Comparison of ENCODE assay signal across 19 cellular contexts in genomic region chr6:123829302-123829953, GRCh38. TPM values are rescaled to one million over a fixed set of nuclear protein-coding genes. Genes with fewer than 3 reads are reported as not detected.
DNase-seq lines count a peak whose midpoint lies in the region; ATAC-seq, FAIRE-seq and TF ChIP-seq lines count a peak whose summit lies in the region.
"Had no signal": no experiment of that assay in that cellular context is flagged by ENCODE, and none has a peak within 500 bp of the region (broad histone marks: within the 10 kb centered on the region; RNA-seq: fewer than 3 reads in every experiment).

No MANE protein-coding gene starts in this region.

- H3K36me3 ChIP-seq in astrocyte (ENCODE audit: insufficient read depth, low read length) (no peaks in the 10 kb centered on the region), vagina (no peaks in the 10 kb centered on the region)
- H3K36me3 ChIP-seq: ovary had no signal

- H3K9me3 Mint-ChIP-seq in astrocyte (ENCODE audit: unreplicated experiment) = peaks cover 2% of the 10 kb centered on the region
- H3K9me3 Mint-ChIP-seq: T-helper 1 cell treated with Interleukin-12 subunit alpha and Interleukin-12 subunit beta and Interleukin-4 antibody, amounts not matched to agents 30 μg/mL and 1 μg/mL, for 36 hours had no signal

- H3K4me3 Mint-ChIP-seq in astrocyte (ENCODE audit: unreplicated experiment) = no peak overlapping the region
- H3K4me3 Mint-ChIP-seq: activated T-cell treated with anti-CD3 and anti-CD28 coated beads, Interleukin-2, amount 50 U/mL, for 72 hours; memory B cell; T-helper 1 cell treated with Interleukin-12 subunit alpha and Interleukin-12 subunit beta and Interleukin-4 antibody, amounts not matched to agents 30 μg/mL and 1 μg/mL, for 36 hours had no signal

- H3K4me1 ChIP-seq in astrocyte (ENCODE audit: insufficient read depth, low read length) = peaks cover 3% of the 10 kb centered on the region
- H3K4me1 ChIP-seq in vagina = no peaks in the 10 kb centered on the region

- no peaks in the 10 kb centered on the region for H3K27me3 Mint-ChIP-seq in astrocyte (ENCODE audit: low read depth, unreplicated experiment)
- H3K27me3 Mint-ChIP-seq: memory B cell had no signal

- FAIRE-seq in astrocyte (lab: Jason Lieb, UNC) = no peak

- DNase-seq in NCI-H1417 (lab: John Stamatoyannopoulos, UW) (peak in 2 of 3 experiments; percentile 26 to 59), NCI-H1417 treated with DMSO at 0.1 percent for 48 hours (lab: John Stamatoyannopoulos, UW) (no peak), astrocyte (ENCODE audit: low read depth) (peak; percentile 62), glomerular visceral epithelial cell (ENCODE audit: extremely low spot score) (peak; percentile 51), stromal cell of bone marrow (ENCODE audit: low read depth) (peak; percentile 25), vagina (ENCODE audit: extremely low spot score in 2 of 2) (no peak)
- no peak for DNase-seq in activated CD4-positive, alpha-beta T cell treated with anti-CD3 and anti-CD28 coated beads, Interleukin-2, amount 50 U/mL, for 4 hours
- DNase-seq: activated CD4-positive, alpha-beta T cell treated with anti-CD3 and anti-CD28 coated beads for 4 hours; activated T-cell treated with anti-CD3 and anti-CD28 coated beads, Interleukin-2, amount 50 U/mL, for 72 hours; anterior cingulate cortex; COR-L47; effector memory CD4-positive, alpha-beta T cell; ovary; trophoblast cell had no signal

- no peak for TF ChIP-seq CTCF in astrocyte (IDR thresholded peaks at IDR 0.05; ENCODE audit: insufficient read depth, low read depth, low read length)
- TF ChIP-seq CTCF in vagina (IDR thresholded peaks at IDR 0.05) = no peak

- no peaks in the 10 kb centered on the region for H3K79me2 ChIP-seq in astrocyte (ENCODE audit: insufficient read depth, low read length)

- H3K27me3 ChIP-seq in astrocyte (ENCODE audit: insufficient read depth, low read length) = no peaks in the 10 kb centered on the region
- H3K27me3 ChIP-seq in vagina = no peaks in the 10 kb centered on the region
- H3K27me3 ChIP-seq: ovary had no signal

- H3K4me3 ChIP-seq in astrocyte (ENCODE audit: insufficient read depth, low read depth, low read length) = no peak overlapping the region
- no peak overlapping the region for H3K4me3 ChIP-seq in vagina
- H3K4me3 ChIP-seq: ovary had no signal

- H3K9ac ChIP-seq in astrocyte (ENCODE audit: low read length) = no peak overlapping the region
- H3K9ac ChIP-seq: KMS-11 had no signal

- no peak for ATAC-seq in HG03571 (IDR thresholded peaks at IDR 0.05; ENCODE audit: unreplicated experiment)
- ATAC-seq: activated T-cell treated with anti-CD3 and anti-CD28 coated beads, Interleukin-2, amount 50 U/mL, for 72 hours had no signal

- peak overlapping the region; percentile 41 for H2AFZ ChIP-seq in astrocyte (ENCODE audit: low read depth, low read length)

- H4K20me1 ChIP-seq in astrocyte (ENCODE audit: insufficient read depth, low read length) = no peaks in the 10 kb centered on the region

- intact Hi-C loops in vagina (cut with DNase I) = no loop called here

- TF ChIP-seq POLR2A in vagina (IDR thresholded peaks at IDR 0.05) = no peak

- peaks cover 16% of the 10 kb centered on the region for H3K4me1 Mint-ChIP-seq in astrocyte (ENCODE audit: low read depth, unreplicated experiment)
- H3K4me1 Mint-ChIP-seq: memory B cell had no signal

- H3K36me3 Mint-ChIP-seq in astrocyte (ENCODE audit: low read depth, unreplicated experiment) = no peaks in the 10 kb centered on the region
- H3K36me3 Mint-ChIP-seq: memory B cell had no signal

- no peaks in the 10 kb centered on the region for H3K9me3 ChIP-seq in astrocyte (ENCODE audit: insufficient read depth, low read depth, low read length)
- no peaks in the 10 kb centered on the region for H3K9me3 ChIP-seq in vagina
- H3K9me3 ChIP-seq: ovary had no signal

- peak overlapping the region; percentile 63 for H3K27ac Mint-ChIP-seq in astrocyte (ENCODE audit: unreplicated experiment)
- H3K27ac Mint-ChIP-seq: activated T-cell treated with anti-CD3 and anti-CD28 coated beads, Interleukin-2, amount 50 U/mL, for 72 hours; memory B cell; T-helper 1 cell treated with Interleukin-12 subunit alpha and Interleukin-12 subunit beta and Interleukin-4 antibody, amounts not matched to agents 30 μg/mL and 1 μg/mL, for 36 hours had no signal

- peak overlapping the region; percentile 34 for H3K4me2 ChIP-seq in astrocyte (ENCODE audit: low read length)
- H3K4me2 ChIP-seq: KMS-11 had no signal

- no peak overlapping the region for H3K27ac ChIP-seq in astrocyte (ENCODE audit: low read depth, low read length)
- H3K27ac ChIP-seq in vagina = no peak overlapping the region
- H3K27ac ChIP-seq: 22Rv1, KMS-11, ovary had no signal

RNA-seq across cellular contexts. Expression of gene NKAIN2, which starts 25.8 kb away (rescaled TPM):
- 0.07 TPM in 1 of 2 replicates, not detected in the other for total RNA-seq in astrocyte
- not detected for total RNA-seq in vagina
- total RNA-seq: activated T-cell treated with anti-CD3 and anti-CD28 coated beads, Interleukin-2, amount 50 U/mL, for 72 hours had no signal

Comparison
In these comparisons a context has a peak if more than half of its experiments do, and no peak if none do; other contexts are left out.
1. DNase-seq: peak in NCI-H1417 (2 of 3), astrocyte (single experiment), glomerular visceral epithelial cell (single experiment) and stromal cell of bone marrow (single experiment); none in NCI-H1417 treated with DMSO at 0.1 percent for 48 hours (single experiment), vagina (0 of 2) and activated CD4-positive, alpha-beta T cell treated with anti-CD3 and anti-CD28 coated beads, Interleukin-2, amount 50 U/mL, for 4 hours (0 of 2).